In the genomic region with DNA sequence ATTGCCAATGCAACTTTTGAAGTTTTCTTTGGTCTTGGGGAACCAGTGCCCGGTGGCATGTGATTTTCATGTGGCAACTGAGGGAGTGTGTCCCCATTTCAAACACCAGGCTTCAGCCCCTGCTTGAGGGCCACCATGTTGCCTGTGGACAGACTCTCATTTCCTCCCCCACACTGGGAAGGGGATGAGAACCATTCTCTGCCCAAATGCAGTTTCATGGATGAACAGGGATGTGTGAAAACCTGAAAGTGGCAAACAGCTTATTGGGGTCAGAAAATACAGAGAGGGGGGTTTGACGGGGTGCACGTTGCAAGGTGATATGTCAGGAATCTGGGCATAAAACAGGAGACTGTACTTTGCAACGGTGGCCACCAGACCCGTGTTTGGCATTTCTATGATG, we compare ENCODE assay signal across 22 cellular contexts. TPM values are rescaled to one million over a fixed set of nuclear protein-coding genes. Genes with fewer than 3 reads are reported as not detected.
"Had no signal": no experiment of that assay in that cellular context is flagged by ENCODE, and none has a peak within 500 bp of the region (broad histone marks: within the 10 kb centered on the region; RNA-seq: fewer than 3 reads in every experiment).

No MANE protein-coding gene starts in this region.

- H2AFZ ChIP-seq: neural progenitor cell had no signal

- H3K4me3 ChIP-seq: esophagus muscularis mucosa, neural progenitor cell, psoas muscle, sigmoid colon, vagina had no signal

- H3K27me3 ChIP-seq: dorsolateral prefrontal cortex, esophagus muscularis mucosa, neural progenitor cell, sigmoid colon, vagina had no signal

- H3K36me3 ChIP-seq: neural progenitor cell, sigmoid colon had no signal

- H3K4me3 Mint-ChIP-seq: naive thymus-derived CD4-positive, alpha-beta T cell; nephron; neural progenitor cell; stimulated activated memory B cell treated with anti-CD40 and anti-IgM and Interleukin-4, amounts not matched to agents 10 μg/mL and 1 μg/mL and 100 μg/mL, for 72 hours had no signal

- H3K4me1 ChIP-seq: psoas muscle, sigmoid colon had no signal

- H3K9ac ChIP-seq: neural progenitor cell had no signal

- H3K27ac ChIP-seq: esophagus muscularis mucosa, neural progenitor cell, psoas muscle, sigmoid colon, vagina had no signal

- H3K9me3 ChIP-seq: esophagus muscularis mucosa, psoas muscle, sigmoid colon, vagina had no signal

- DNase-seq: dorsolateral prefrontal cortex; effector CD8-positive, alpha-beta T cell; foreskin melanocyte; hypothalamus; kidney; mesenchymal stem cell; midbrain; naive thymus-derived CD4-positive, alpha-beta T cell; nucleus accumbens; psoas muscle; right cardiac atrium; sigmoid colon; stimulated activated CD4-positive, alpha-beta T cell treated with anti-CD3 and anti-CD28 coated beads, Interleukin-4, amount 100 ng/mL, for 4 hours; stimulated activated naive CD8-positive, alpha-beta T cell treated with anti-CD3 and anti-CD28 coated beads, Interleukin-15, Interleukin-2, amounts not matched to agents 100 U/mL and 50 U/mL, for 24 hours; substantia nigra; trophoblast cell had no signal

- H3K9me3 Mint-ChIP-seq: naive thymus-derived CD4-positive, alpha-beta T cell; nephron; stimulated activated memory B cell treated with anti-CD40 and anti-IgM and Interleukin-4, amounts not matched to agents 10 μg/mL and 1 μg/mL and 100 μg/mL, for 72 hours had no signal

- H3K4me2 ChIP-seq: neural progenitor cell had no signal

- H3K36me3 Mint-ChIP-seq: naive thymus-derived CD4-positive, alpha-beta T cell; stimulated activated memory B cell treated with anti-CD40 and anti-IgM and Interleukin-4, amounts not matched to agents 10 μg/mL and 1 μg/mL and 100 μg/mL, for 72 hours had no signal

- H3K27ac Mint-ChIP-seq: naive thymus-derived CD4-positive, alpha-beta T cell; nephron; neural progenitor cell; stimulated activated memory B cell treated with anti-CD40 and anti-IgM and Interleukin-4, amounts not matched to agents 10 μg/mL and 1 μg/mL and 100 μg/mL, for 72 hours had no signal

RNA-seq across cellular contexts. Expression of gene FAM107A, which starts 6.3 kb away (rescaled TPM):
- total RNA-seq: naive thymus-derived CD4-positive, alpha-beta T cell; osteocyte had no signal
- polyA plus RNA-seq: naive thymus-derived CD4-positive, alpha-beta T cell had no signal

RNA-seq across cellular contexts. Expression of gene ACOX2, which starts 33.9 kb away (rescaled TPM):
- total RNA-seq: naive thymus-derived CD4-positive, alpha-beta T cell had no signal
- polyA plus RNA-seq: naive thymus-derived CD4-positive, alpha-beta T cell had no signal
